22 cellular contexts compared by ENCODE assay signal in the genomic region with DNA sequence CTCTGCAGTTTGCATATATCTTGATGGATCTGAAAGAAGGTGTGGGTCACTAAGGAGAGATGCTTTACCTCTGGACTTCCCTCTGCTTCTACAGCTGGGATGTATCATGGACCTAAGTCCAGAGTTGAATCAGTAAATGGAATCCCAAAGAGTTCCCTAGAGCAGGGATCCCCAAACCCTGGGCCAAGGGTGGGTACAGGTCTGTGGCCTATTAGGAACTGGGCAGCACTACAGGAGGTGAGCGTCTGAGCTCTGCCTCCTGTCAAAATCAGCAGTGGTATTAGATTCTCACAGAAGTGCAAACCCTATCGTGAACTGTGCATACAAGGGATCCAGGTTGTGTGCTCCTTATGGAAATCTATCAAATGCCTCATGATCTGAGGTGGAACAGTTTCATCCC. TPM values are rescaled to one million over a fixed set of nuclear protein-coding genes. Genes with fewer than 3 reads are reported as not detected.
"Had no signal": no experiment of that assay in that cellular context is flagged by ENCODE, and none has a peak within 500 bp of the region (broad histone marks: within the 10 kb centered on the region; RNA-seq: fewer than 3 reads in every experiment).

No MANE protein-coding gene starts in this region.

- DNase-seq: IMR-90, Karpas-422, KG1, MG63, NCI-H1092, NCI-H1105 treated with DMSO at 0.1 percent for 48 hours, NCI-H1436, NCI-H187, NCI-H2029, NCI-H2081 treated with DMSO at 0.1 percent for 48 hours, NCI-H2171, NCI-H226, NCI-H446, NCI-H510A, NCI-H524 treated with DMSO at 0.1 percent for 48 hours, NCI-H774, Right ventricle myocardium superior, RPMI8226, SIG-M5 had no signal

- FAIRE-seq: RCC 7860 had no signal

- H3K27me3 ChIP-seq: MG63, SJSA1 had no signal

- H3K4me1 ChIP-seq: SJSA1 had no signal

- H3K9me3 ChIP-seq: MG63, SJSA1 had no signal

- H3K27ac ChIP-seq: SJSA1, SK-N-MC had no signal

- H3K4me3 ChIP-seq: MG63, SJSA1, SK-N-MC had no signal

- H3K36me3 ChIP-seq: MG63, SJSA1 had no signal

RNA-seq across cellular contexts. Expression of a gene that starts 39.3 kb away (rescaled TPM):
- total RNA-seq: IMR-90 had no signal
- polyA plus RNA-seq: IMR-90 had no signal
